14 cellular contexts compared by ENCODE assay signal in genomic region chr6:109081516-109081915, GRCh38. TPM values are rescaled to one million over a fixed set of nuclear protein-coding genes. Genes with fewer than 3 reads are reported as not detected.
DNase-seq lines count a peak whose midpoint lies in the region; ATAC-seq and TF ChIP-seq lines count a peak whose summit lies in the region.
"Had no signal": no experiment of that assay in that cellular context is flagged by ENCODE, and none has a peak within 500 bp of the region (broad histone marks: within the 10 kb centered on the region; RNA-seq: fewer than 3 reads in every experiment).

No MANE protein-coding gene starts in this region.

- no peak overlapping the region for H3K27ac Mint-ChIP-seq in activated naive CD4-positive, alpha-beta T cell treated with anti-CD3 and anti-CD28 coated beads, Interleukin-2, amount 50 U/mL, for 72 hours
- H3K27ac Mint-ChIP-seq: CD4-positive, alpha-beta T cell had no signal

- H3K27ac ChIP-seq in right atrium auricular region (peak overlapping the region; percentile 43 to 84), ascending aorta (peak overlapping the region; percentile 47 to 82), parathyroid adenoma (peak overlapping the region; percentile 13), MM.1S (ENCODE audit: low read length) (no peak overlapping the region)

- H3K9me3 ChIP-seq in right atrium auricular region = no peaks in the 10 kb centered on the region
- no peaks in the 10 kb centered on the region for H3K9me3 ChIP-seq in ascending aorta
- H3K9me3 ChIP-seq in parathyroid adenoma (ENCODE audit: control insufficient read depth, low read length) = no peaks in the 10 kb centered on the region
- H3K9me3 ChIP-seq in MM.1S (replicated peaks; ENCODE audit: insufficient read depth, low read length) = no peaks in the 10 kb centered on the region
- H3K9me3 ChIP-seq: HAP-1 had no signal

- H3K4me1 ChIP-seq in right atrium auricular region (peaks cover 0 to 48% of the 10 kb centered on the region in 2 donors), ascending aorta (peaks cover 12 to 33% of the 10 kb centered on the region in 2 donors), parathyroid adenoma (peaks cover 9% of the 10 kb centered on the region), MM.1S (ENCODE audit: low read length) (peaks cover 29% of the 10 kb centered on the region)

- H3K79me2 ChIP-seq in parathyroid adenoma = peaks cover 11% of the 10 kb centered on the region
- peaks cover 93% of the 10 kb centered on the region for H3K79me2 ChIP-seq in MM.1S (ENCODE audit: low read length)

- H3K9me2 ChIP-seq in MM.1S (replicated peaks; ENCODE audit: insufficient read depth, low read length) = no peaks in the 10 kb centered on the region

- no peaks in the 10 kb centered on the region for H4K20me1 ChIP-seq in MM.1S (ENCODE audit: insufficient read depth, low read length)

- intact Hi-C loops in Right ventricle myocardium inferior (cut with DNase I) (loop anchor here (5.0 kb wide), 1 partner anchor 524 kb away; no protein-coding TSS in a partner anchor), ascending aorta (cut with DNase I) (loop anchor here (2.0 to 5.0 kb wide), 2 partner anchors 13 to 524 kb away; partner anchors contain the start of genes CEP57L1 and SESN1)

- H3K36me3 ChIP-seq in right atrium auricular region (peaks cover 13% of the 10 kb centered on the region), ascending aorta (no peaks in the 10 kb centered on the region), parathyroid adenoma (ENCODE audit: control insufficient read depth, insufficient read depth, low read length) (no peaks in the 10 kb centered on the region), MM.1S (replicated peaks; ENCODE audit: insufficient read depth, low read length) (no peaks in the 10 kb centered on the region)
- H3K36me3 ChIP-seq: HAP-1 had no signal

- H3K9ac ChIP-seq in parathyroid adenoma (no peak overlapping the region), MM.1S (ENCODE audit: low read length) (no peak overlapping the region)

- H2AFZ ChIP-seq in parathyroid adenoma (no peak overlapping the region), MM.1S (ENCODE audit: low read length) (no peak overlapping the region)

- ATAC-seq in Right ventricle myocardium inferior = no peak
- ATAC-seq in activated naive CD4-positive, alpha-beta T cell treated with anti-CD3 and anti-CD28 coated beads, Interleukin-2, amount 50 U/mL, for 72 hours = no peak
- ATAC-seq in GM21447 (IDR thresholded peaks at IDR 0.05; ENCODE audit: unreplicated experiment) = no peak

- no peaks in the 10 kb centered on the region for H3K9me3 Mint-ChIP-seq in activated naive CD4-positive, alpha-beta T cell treated with anti-CD3 and anti-CD28 coated beads, Interleukin-2, amount 50 U/mL, for 72 hours
- H3K9me3 Mint-ChIP-seq: CD4-positive, alpha-beta T cell had no signal

- H3K4me2 ChIP-seq in parathyroid adenoma (ENCODE audit: low read length) = no peak overlapping the region
- H3K4me2 ChIP-seq in MM.1S (ENCODE audit: low read depth, low read length) = no peak overlapping the region

- H3F3A ChIP-seq in MM.1S (ENCODE audit: insufficient read depth, low read length) = peaks cover 8% of the 10 kb centered on the region

- no peaks in the 10 kb centered on the region for H3K36me3 Mint-ChIP-seq in activated naive CD4-positive, alpha-beta T cell treated with anti-CD3 and anti-CD28 coated beads, Interleukin-2, amount 50 U/mL, for 72 hours

- H3K27me3 ChIP-seq in right atrium auricular region (no peaks in the 10 kb centered on the region), ascending aorta (no peaks in the 10 kb centered on the region), parathyroid adenoma (ENCODE audit: control insufficient read depth, insufficient read depth, low read length) (no peaks in the 10 kb centered on the region), MM.1S (replicated peaks; ENCODE audit: insufficient read depth, low read length) (no peaks in the 10 kb centered on the region)

- DNase-seq in right atrium auricular region (ENCODE audit: low spot score) = no peak
- DNase-seq in Right ventricle myocardium inferior (ENCODE audit: missing footprints) = no peak
- no peak for DNase-seq in ascending aorta (ENCODE audit: low spot score in 2 of 2)
- no peak for DNase-seq in activated naive CD4-positive, alpha-beta T cell treated with anti-CD3 and anti-CD28 coated beads, Interleukin-2, amount 50 U/mL, for 72 hours (ENCODE audit: low spot score in 2 of 2)
- no peak for DNase-seq in MM.1S
- DNase-seq: ACHN; CD4-positive, alpha-beta T cell; DMS79 treated with DMSO at 0.1 percent for 48 hours; GDM1; NCI-H187; NCI-H446 treated with DMSO at 0.1 percent for 48 hours had no signal

- H3K4me3 ChIP-seq in right atrium auricular region (no peak overlapping the region), ascending aorta (no peak overlapping the region), parathyroid adenoma (ENCODE audit: low read depth, low read length) (no peak overlapping the region), MM.1S (ENCODE audit: low read length) (no peak overlapping the region)
- H3K4me3 ChIP-seq: HAP-1 had no signal

- no peak for TF ChIP-seq CTCF in right atrium auricular region (IDR thresholded peaks at IDR 0.05)
- no peak for TF ChIP-seq CTCF in ascending aorta (IDR thresholded peaks at IDR 0.05)
- TF ChIP-seq CTCF in parathyroid adenoma (IDR thresholded peaks at IDR 0.05) = no peak
- no peak for TF ChIP-seq CTCF in MM.1S (IDR thresholded peaks at IDR 0.05; ENCODE audit: low read length)

RNA-seq across cellular contexts. Expression of gene SESN1, which starts 13.1 kb away (rescaled TPM):
- 10 to 100 TPM; 35.1 to 55.7 TPM for total RNA-seq in right atrium auricular region
- total RNA-seq in Right ventricle myocardium inferior = 60.2 TPM
- 49.0 TPM for total RNA-seq in ascending aorta
- total RNA-seq in activated naive CD4-positive, alpha-beta T cell treated with anti-CD3 and anti-CD28 coated beads, Interleukin-2, amount 50 U/mL, for 72 hours = 10 to 100 TPM; 10.3 to 29.1 TPM

RNA-seq across cellular contexts. Expression of gene CEP57L1, which starts 13.8 kb away (rescaled TPM):
- total RNA-seq in right atrium auricular region (10 to 100 TPM in 1 of 2 donors, 1 to 10 TPM in 1; 6.9 to 15.6 TPM), Right ventricle myocardium inferior (7.7 TPM), ascending aorta (1.1 TPM)
- total RNA-seq in activated naive CD4-positive, alpha-beta T cell treated with anti-CD3 and anti-CD28 coated beads, Interleukin-2, amount 50 U/mL, for 72 hours = 10 to 100 TPM; 20.0 to 29.6 TPM
